In the genomic region with DNA sequence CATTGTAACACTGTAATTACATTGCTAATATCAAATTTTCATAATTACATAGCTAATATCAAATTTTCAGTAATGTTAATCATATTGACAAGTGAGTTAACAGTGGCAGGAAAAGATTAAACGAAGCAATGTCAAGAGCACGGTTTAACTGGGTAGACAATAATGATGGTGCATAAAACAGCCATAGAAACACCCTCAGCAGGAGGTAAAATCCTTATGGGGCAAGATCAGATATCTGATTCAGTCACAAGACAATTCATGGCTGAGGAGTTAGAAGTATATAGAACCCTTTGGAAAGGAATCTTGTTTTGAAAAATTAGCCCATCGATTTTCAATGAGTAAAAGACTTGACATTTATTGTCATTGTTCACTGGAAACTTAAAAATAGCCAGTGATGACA, we compare ENCODE assay signal across 17 cellular contexts.
DNase-seq lines count a peak whose midpoint lies in the region; ATAC-seq and TF ChIP-seq lines count a peak whose summit lies in the region.
"Had no signal": no experiment of that assay in that cellular context is flagged by ENCODE, and none has a peak within 500 bp of the region (broad histone marks: within the 10 kb centered on the region; RNA-seq: fewer than 3 reads in every experiment).

No MANE protein-coding gene starts in this region.

- H3K9me3 ChIP-seq in A673 (ENCODE audit: low read depth, low read length, poor library complexity, severe bottlenecking) (no peaks in the 10 kb centered on the region), HEK293 (ENCODE audit: control insufficient read depth, insufficient read depth, low read depth, low read length) (no peaks in the 10 kb centered on the region)
- H3K9me3 ChIP-seq: BLaER1, Caco-2 had no signal

- no peak overlapping the region for H3K27ac Mint-ChIP-seq in stimulated activated naive CD8-positive, alpha-beta T cell treated with anti-CD3 and anti-CD28 coated beads, Interleukin-15, amount 100 ng/mL, for 72 hours
- H3K27ac Mint-ChIP-seq: B cell; CD4-positive, CD25-positive, alpha-beta regulatory T cell; CD8-positive, alpha-beta T cell had no signal

- H3K9me3 Mint-ChIP-seq in stimulated activated naive CD8-positive, alpha-beta T cell treated with anti-CD3 and anti-CD28 coated beads, Interleukin-15, amount 100 ng/mL, for 72 hours, result no peaks in the 10 kb centered on the region
- H3K9me3 Mint-ChIP-seq: CD8-positive, alpha-beta T cell had no signal

- H3K4me3 ChIP-seq in A673 (ENCODE audit: low read depth, low read length, poor library complexity, severe bottlenecking) (no peak overlapping the region), HEK293 (ENCODE audit: low read depth, low read length) (no peak overlapping the region)
- H3K4me3 ChIP-seq: BLaER1, GM23248 had no signal

- no peaks in the 10 kb centered on the region for H3K27me3 ChIP-seq in A673 (replicated peaks; ENCODE audit: insufficient read depth, low read depth, low read length, poor library complexity)
- H3K27me3 ChIP-seq: BLaER1 had no signal

- no peaks in the 10 kb centered on the region for H3K27me3 Mint-ChIP-seq in stimulated activated naive CD8-positive, alpha-beta T cell treated with anti-CD3 and anti-CD28 coated beads, Interleukin-15, amount 100 ng/mL, for 72 hours
- H3K27me3 Mint-ChIP-seq: B cell had no signal

- DNase-seq in A673 (ENCODE audit: low spot score), result peak; percentile 68
- peak; percentile 74 for DNase-seq in NCI-H69 (lab: John Stamatoyannopoulos, UW)
- no peak for DNase-seq in NCI-H2171 (lab: John Stamatoyannopoulos, UW)
- no peak for DNase-seq in stimulated activated naive CD8-positive, alpha-beta T cell treated with anti-CD3 and anti-CD28 coated beads, Interleukin-15, amount 100 ng/mL, for 72 hours
- DNase-seq: Caco-2; CD4-positive, CD25-positive, alpha-beta regulatory T cell; CD8-positive, alpha-beta T cell; DMS153; DND-41; GM23248; H7; HCEC 1CT had no signal

- H3K27ac ChIP-seq in A673 (ENCODE audit: low read depth, low read length, poor library complexity, severe bottlenecking) (no peak overlapping the region), HEK293 (ENCODE audit: extremely low read depth, low read depth, low read length) (no peak overlapping the region)
- H3K27ac ChIP-seq: BLaER1, C4-2B, GM23248 had no signal

- POLR2A ChIA-PET in A673 (lab: Charles Lee; ENCODE audit: low non-redundant PET) (no interaction called here), HEK293 (lab: Yijun Ruan, JAX) (no interaction called here)

- intact Hi-C loops in A673 (cut with micrococcal nuclease; ENCODE audit: unreplicated experiment), result no loop called here

- no peak for ATAC-seq in GM21825 (IDR thresholded peaks at IDR 0.05; ENCODE audit: unreplicated experiment)
- no peak for ATAC-seq in stimulated activated naive CD8-positive, alpha-beta T cell treated with anti-CD3 and anti-CD28 coated beads, Interleukin-15, amount 100 ng/mL, for 72 hours
- ATAC-seq: CD8-positive, alpha-beta T cell had no signal

- BruUV-seq in A673 (replicated peaks; lab: Mats Ljungman, UMichigan), result no TSS peak

- no peak for TF ChIP-seq CTCF in A673 (conservative IDR thresholded peaks at IDR 0.05; ENCODE audit: low read depth, low read length)
- no peak for TF ChIP-seq CTCF in HEK293 (tag by site-specific recombination; IDR thresholded peaks at IDR 0.05)

- H3K4me1 Mint-ChIP-seq in stimulated activated naive CD8-positive, alpha-beta T cell treated with anti-CD3 and anti-CD28 coated beads, Interleukin-15, amount 100 ng/mL, for 72 hours, result no peaks in the 10 kb centered on the region
- H3K4me1 Mint-ChIP-seq: B cell; CD4-positive, CD25-positive, alpha-beta regulatory T cell had no signal

- no peaks in the 10 kb centered on the region for H3K36me3 ChIP-seq in A673 (ENCODE audit: insufficient read depth, low read length, poor library complexity, severe bottlenecking)
- H3K36me3 ChIP-seq in HEK293 (ENCODE audit: control insufficient read depth in 2 of 2, insufficient read depth in 1 of 2, low read length in 2 of 2), result no peaks in the 10 kb centered on the region
- H3K36me3 ChIP-seq: BLaER1 had no signal

- CTCF ChIA-PET in A673 (lab: Charles Lee), result no interaction called here
- CTCF ChIA-PET in HEK293 (lab: Yijun Ruan, JAX), result no interaction called here

- H3K4me3 Mint-ChIP-seq in stimulated activated naive CD8-positive, alpha-beta T cell treated with anti-CD3 and anti-CD28 coated beads, Interleukin-15, amount 100 ng/mL, for 72 hours, result no peak overlapping the region
- H3K4me3 Mint-ChIP-seq: B cell; CD4-positive, CD25-positive, alpha-beta regulatory T cell; CD8-positive, alpha-beta T cell had no signal

- peaks cover 9% of the 10 kb centered on the region for H3K4me1 ChIP-seq in A673 (ENCODE audit: insufficient read depth, low read length, poor library complexity, severe bottlenecking)
- H3K4me1 ChIP-seq in HEK293 (ENCODE audit: control insufficient read depth, insufficient read depth, low read length), result peaks cover 4% of the 10 kb centered on the region; the same call in 1 of the 2 replicates
- H3K4me1 ChIP-seq: BLaER1 had no signal

TF ChIP-seq in HEK293, 187 proteins besides CTCF, POLR2A, EP300 and RAD21:
- TF ChIP-seq ZNF324 (tag by site-specific recombination; IDR thresholded peaks at IDR 0.05), result no peak
- TF ChIP-seq WT1 (tag by site-specific recombination; IDR thresholded peaks at IDR 0.05), result no peak
- TF ChIP-seq MEIS1 (CRISPR knock-in tag; IDR thresholded peaks at IDR 0.05; ENCODE audit: borderline replicate concordance), result no peak
- no peak for TF ChIP-seq ZNF830 (tag by site-specific recombination; IDR thresholded peaks at IDR 0.05; ENCODE audit: low read depth)
- TF ChIP-seq, protein P1, sequence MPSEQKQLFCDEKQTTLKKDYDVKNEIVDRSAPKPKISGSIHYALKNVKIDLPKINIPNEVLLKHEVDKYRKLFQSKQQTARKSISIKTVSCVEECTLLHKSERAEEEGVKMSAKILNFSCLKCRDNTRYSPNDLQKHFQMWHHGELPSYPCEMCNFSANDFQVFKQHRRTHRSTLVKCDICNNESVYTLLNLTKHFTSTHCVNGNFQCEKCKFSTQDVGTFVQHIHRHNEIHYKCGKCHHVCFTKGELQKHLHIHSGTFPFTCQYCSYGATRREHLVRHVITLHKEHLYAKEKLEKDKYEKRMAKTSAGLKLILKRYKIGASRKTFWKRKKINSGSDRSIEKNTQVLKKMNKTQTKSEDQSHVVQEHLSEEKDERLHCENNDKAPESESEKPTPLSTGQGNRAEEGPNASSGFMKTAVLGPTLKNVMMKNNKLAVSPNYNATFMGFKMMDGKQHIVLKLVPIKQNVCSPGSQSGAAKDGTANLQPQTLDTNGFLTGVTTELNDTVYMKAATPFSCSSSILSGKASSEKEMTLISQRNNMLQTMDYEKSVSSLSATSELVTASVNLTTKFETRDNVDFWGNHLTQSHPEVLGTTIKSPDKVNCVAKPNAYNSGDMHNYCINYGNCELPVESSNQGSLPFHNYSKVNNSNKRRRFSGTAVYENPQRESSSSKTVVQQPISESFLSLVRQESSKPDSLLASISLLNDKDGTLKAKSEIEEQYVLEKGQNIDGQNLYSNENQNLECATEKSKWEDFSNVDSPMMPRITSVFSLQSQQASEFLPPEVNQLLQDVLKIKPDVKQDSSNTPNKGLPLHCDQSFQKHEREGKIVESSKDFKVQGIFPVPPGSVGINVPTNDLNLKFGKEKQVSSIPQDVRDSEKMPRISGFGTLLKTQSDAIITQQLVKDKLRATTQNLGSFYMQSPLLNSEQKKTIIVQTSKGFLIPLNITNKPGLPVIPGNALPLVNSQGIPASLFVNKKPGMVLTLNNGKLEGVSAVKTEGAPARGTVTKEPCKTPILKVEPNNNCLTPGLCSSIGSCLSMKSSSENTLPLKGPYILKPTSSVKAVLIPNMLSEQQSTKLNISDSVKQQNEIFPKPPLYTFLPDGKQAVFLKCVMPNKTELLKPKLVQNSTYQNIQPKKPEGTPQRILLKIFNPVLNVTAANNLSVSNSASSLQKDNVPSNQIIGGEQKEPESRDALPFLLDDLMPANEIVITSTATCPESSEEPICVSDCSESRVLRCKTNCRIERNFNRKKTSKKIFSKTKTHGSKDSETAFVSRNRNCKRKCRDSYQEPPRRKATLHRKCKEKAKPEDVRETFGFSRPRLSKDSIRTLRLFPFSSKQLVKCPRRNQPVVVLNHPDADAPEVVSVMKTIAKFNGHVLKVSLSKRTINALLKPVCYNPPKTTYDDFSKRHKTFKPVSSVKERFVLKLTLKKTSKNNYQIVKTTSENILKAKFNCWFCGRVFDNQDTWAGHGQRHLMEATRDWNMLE (tag by site-specific recombination; conservative IDR thresholded peaks at IDR 0.05; ENCODE audit: low read depth), result no peak
- peak; percentile 74 for TF ChIP-seq GLIS1 (tag by site-specific recombination; IDR thresholded peaks at IDR 0.05)
- TF ChIP-seq OSR2 (tag by site-specific recombination; IDR thresholded peaks at IDR 0.05), result 0 out of 2 replicates have a peak, but pooled peaks have one; percentile 19

Comparison
In these comparisons a context has a peak if more than half of its experiments do, and no peak if none do; other contexts are left out.
1. DNase-seq: peak in A673 (single experiment) and NCI-H69 (single experiment); none in NCI-H2171 (single experiment) and stimulated activated naive CD8-positive, alpha-beta T cell treated with anti-CD3 and anti-CD28 coated beads, Interleukin-15, amount 100 ng/mL, for 72 hours (0 of 2).